ENCODE assay signal across 12 cellular contexts in the genomic region with DNA sequence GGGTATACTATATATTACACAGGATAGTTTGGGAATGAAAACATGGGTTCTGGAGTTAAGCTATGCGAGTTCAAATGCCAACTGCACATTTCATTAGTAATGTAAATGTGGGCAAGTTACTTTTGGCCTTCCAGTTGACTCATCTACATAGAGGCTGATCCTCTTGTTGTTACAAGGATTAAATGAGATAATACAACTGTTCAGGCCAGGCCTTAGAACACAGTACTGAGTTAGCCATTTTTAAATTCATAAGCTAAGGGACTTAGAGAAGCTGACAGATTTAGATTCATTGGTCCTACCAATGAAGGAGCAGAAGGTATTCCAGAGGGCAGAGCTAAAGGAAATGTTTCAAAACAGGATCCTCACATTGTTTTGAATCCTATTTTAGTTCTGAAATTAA. TPM values are rescaled to one million over a fixed set of nuclear protein-coding genes. Genes with fewer than 3 reads are reported as not detected.
DNase-seq lines count a peak whose midpoint lies in the region; TF ChIP-seq lines count a peak whose summit lies in the region.
"Had no signal": no experiment of that assay in that cellular context is flagged by ENCODE, and none has a peak within 500 bp of the region (broad histone marks: within the 10 kb centered on the region; RNA-seq: fewer than 3 reads in every experiment).

No MANE protein-coding gene starts in this region.

- CTCF ChIA-PET in PC-9 (lab: Charles Lee): interaction anchor here (0.6 to 1.3 kb wide), 3 partner anchors 11 to 885 kb away, joined by 3 to 7 read pairs (median 5); no protein-coding TSS in a partner anchor

- no peaks in the 10 kb centered on the region for H3K79me2 ChIP-seq in PC-9 (ENCODE audit: low read depth)

- no peaks in the 10 kb centered on the region for H3K4me1 ChIP-seq in PC-9 (replicated peaks; ENCODE audit: insufficient read depth)
- peaks cover 15% of the 10 kb centered on the region for H3K4me1 ChIP-seq in stomach smooth muscle (ENCODE audit: control insufficient read depth, insufficient read depth, low read length)

- POLR2A ChIA-PET in PC-9 (lab: Charles Lee; ENCODE audit: unreplicated experiment): no interaction called here

- no TSS peak for BruUV-seq in PC-9 (replicated peaks; lab: Mats Ljungman, UMichigan)

- no peaks in the 10 kb centered on the region for H3K27me3 ChIP-seq in PC-9 (ENCODE audit: insufficient read depth, low read depth)
- H3K27me3 ChIP-seq in brain microvascular endothelial cell (replicated peaks): no peaks in the 10 kb centered on the region
- no peaks in the 10 kb centered on the region for H3K27me3 ChIP-seq in layer of hippocampus (ENCODE audit: control insufficient read depth, insufficient read depth, low read length)
- H3K27me3 ChIP-seq in stomach smooth muscle (ENCODE audit: control insufficient read depth in 1 of 2, insufficient read depth in 2 of 2, low read length in 2 of 2): no peaks in the 10 kb centered on the region

- no peak overlapping the region for H2AFZ ChIP-seq in PC-9

- DNase-seq in PC-9 (no peak), brain microvascular endothelial cell (peak; percentile 42), NCI-H510A (lab: John Stamatoyannopoulos, UW) (no peak), mucosa of gallbladder (ENCODE audit: low spot score) (no peak), NCI-H1930 (lab: John Stamatoyannopoulos, UW) (no peak)
- DNase-seq: activated CD8-positive, alpha-beta memory T cell treated with anti-CD3 and anti-CD28 coated beads, Interleukin-2, amount 50 U/mL, for 48 hours; DND-41; kidney glomerular epithelial cell; NCI-H1092; T-cell had no signal

- no peak for TF ChIP-seq CTCF in PC-9 (conservative IDR thresholded peaks at IDR 0.05)
- TF ChIP-seq CTCF in brain microvascular endothelial cell (IDR thresholded peaks at IDR 0.05; ENCODE audit: low read depth, low read length, missing control alignments): no peak

- no peaks in the 10 kb centered on the region for H3K9me2 ChIP-seq in PC-9 (ENCODE audit: insufficient read depth)

- H3K4me3 ChIP-seq in PC-9: no peak overlapping the region
- no peak overlapping the region for H3K4me3 ChIP-seq in brain microvascular endothelial cell (ENCODE audit: low read depth, low read length)
- H3K4me3 ChIP-seq in stomach smooth muscle (ENCODE audit: low read length in 2 of 2): no peak overlapping the region

- H3K4me2 ChIP-seq in PC-9: no peak overlapping the region

- H3K36me3 ChIP-seq in PC-9 (ENCODE audit: low read depth) (peaks cover 5% of the 10 kb centered on the region), brain microvascular endothelial cell (replicated peaks) (peaks cover 4% of the 10 kb centered on the region), stomach smooth muscle (ENCODE audit: control insufficient read depth in 2 of 2, insufficient read depth in 2 of 2, low read length in 2 of 2) (peaks cover 6 to 8% of the 10 kb centered on the region in 2 donors)

- H3K27ac ChIP-seq in PC-9 (peak overlapping the region; percentile 9; the same call in 1 of the 2 replicates), brain microvascular endothelial cell (peak overlapping the region; percentile 67), layer of hippocampus (ENCODE audit: low read depth, low read length) (peak overlapping the region; percentile 79), stomach smooth muscle (ENCODE audit: low read length) (peak overlapping the region; percentile 38)

- H3K9me3 ChIP-seq in PC-9 (ENCODE audit: insufficient read depth, low read depth): no peaks in the 10 kb centered on the region
- no peaks in the 10 kb centered on the region for H3K9me3 ChIP-seq in stomach smooth muscle (ENCODE audit: control insufficient read depth in 2 of 2, low read length in 2 of 2)

- peaks cover 20% of the 10 kb centered on the region; the same call in 1 of the 2 replicates for H3F3A ChIP-seq in PC-9 (ENCODE audit: insufficient read depth, low read depth)

- no peak overlapping the region for H3K9ac ChIP-seq in stomach smooth muscle (ENCODE audit: low read length in 2 of 2)

- in situ Hi-C loops in brain microvascular endothelial cell (cut with HindIII; ENCODE audit: low pct_ligation_motif_present, low sequenced_read_pairs): no loop called here

- intact Hi-C loops in PC-9 (cut with micrococcal nuclease; ENCODE audit: unreplicated experiment): loop anchor here (5.0 kb wide), 2 partner anchors 42 to 483 kb away; a partner anchor contains a TSS

- no peaks in the 10 kb centered on the region for H4K20me1 ChIP-seq in PC-9 (ENCODE audit: insufficient read depth)

RNA-seq across cellular contexts. Expression of a gene that starts 32.6 kb away (rescaled TPM):
- not detected in 2 replicates for total RNA-seq in PC-9 (2021)
- not detected for total RNA-seq in mucosa of gallbladder
- total RNA-seq: T-cell had no signal

RNA-seq across cellular contexts. Expression of a gene that starts 41.3 kb away (rescaled TPM):
- total RNA-seq in PC-9 (2021): 45.7 and 49.0 TPM in 2 replicates
- total RNA-seq in mucosa of gallbladder: 56.1 TPM

Comparison
In these comparisons a context has a peak if more than half of its experiments do, and no peak if none do; other contexts are left out.
1. H3K27ac ChIP-seq: peak in every context shown above with its lines; median percentile 79 in layer of hippocampus; 67 in brain microvascular endothelial cell; 38 in stomach smooth muscle; 9 in PC-9.